ENCODE assay signal across 8 cellular contexts in genomic region chr11:68461284-68461861, GRCh38. TPM values are rescaled to one million over a fixed set of nuclear protein-coding genes. Genes with fewer than 3 reads are reported as not detected.
DNase-seq lines count a peak whose midpoint lies in the region; ATAC-seq, FAIRE-seq and TF ChIP-seq lines count a peak whose summit lies in the region.

No MANE protein-coding gene starts in this region.

- BruUV-seq in A673 (replicated peaks; lab: Mats Ljungman, UMichigan): no TSS peak

- no peak overlapping the region for H4K8ac ChIP-seq in neuronal stem cell (ENCODE audit: low read depth, low read length)

- H2BK120ac ChIP-seq in neuronal stem cell (ENCODE audit: low read depth, low read length): no peak overlapping the region

- TF ChIP-seq POLR2A in GM12892 (IDR thresholded peaks at IDR 0.05; ENCODE audit: low read depth, low read length) (no peak), erythroblast (IDR thresholded peaks at IDR 0.05; ENCODE audit: low read length) (no peak)

- H3K27ac ChIP-seq in A673 (ENCODE audit: low read depth, low read length, poor library complexity, severe bottlenecking) (peak overlapping the region; percentile 90), SK-N-MC (0 out of 2 replicates have a peak overlapping the region, but pooled peaks have one; percentile 46), neuronal stem cell (replicated peaks; ENCODE audit: low read length) (peak overlapping the region; percentile 92)

- POLR2A ChIA-PET in A673 (lab: Charles Lee; ENCODE audit: low non-redundant PET): no interaction called here

- no peak overlapping the region for H3K4ac ChIP-seq in neuronal stem cell (ENCODE audit: low read length)

- no peaks in the 10 kb centered on the region for H3K9me3 ChIP-seq in A673 (ENCODE audit: low read depth, low read length, poor library complexity, severe bottlenecking)
- H3K9me3 ChIP-seq in SK-N-MC (ENCODE audit: low read depth, low read length): no peaks in the 10 kb centered on the region
- peaks cover 0 to 7% of the 10 kb centered on the region in 2 donors for H3K9me3 ChIP-seq in neuronal stem cell (replicated peaks in 1 of 2; ENCODE audit: control insufficient read depth in 2 of 2, insufficient read depth in 1 of 2, low read depth in 1 of 2, low read length in 2 of 2)

- TF ChIP-seq CTCF in A673 (conservative IDR thresholded peaks at IDR 0.05; ENCODE audit: low read depth, low read length): no peak

- no peaks in the 10 kb centered on the region for H3K36me3 ChIP-seq in A673 (ENCODE audit: insufficient read depth, low read length, poor library complexity, severe bottlenecking)
- peaks cover 22% of the 10 kb centered on the region for H3K36me3 ChIP-seq in SK-N-MC (ENCODE audit: insufficient read depth, low read length)
- peaks cover 2 to 34% of the 10 kb centered on the region in 2 donors for H3K36me3 ChIP-seq in neuronal stem cell (replicated peaks in 1 of 2; ENCODE audit: control insufficient read depth in 2 of 2, insufficient read depth in 2 of 2, low read length in 2 of 2)

- H4K91ac ChIP-seq in neuronal stem cell (ENCODE audit: low read depth, low read length, poor library complexity): no peak overlapping the region

- peak overlapping the region; percentile 55 for H3K4me2 ChIP-seq in neuronal stem cell (ENCODE audit: insufficient read depth, low read length, poor library complexity, severe bottlenecking)

- H3K9ac ChIP-seq in SK-N-MC (ENCODE audit: insufficient read length) (peak overlapping the region; percentile 83), neuronal stem cell (ENCODE audit: low read depth, low read length, poor library complexity) (peak overlapping the region; percentile 98)

- DNase-seq in A673 (ENCODE audit: low spot score): peak; percentile 57
- DNase-seq in GM12892 (ENCODE audit: insufficient read length): no peak
- no peak for DNase-seq in SK-N-MC (ENCODE audit: low read depth, low spot score)
- peak; percentile 63 to 75 for DNase-seq in erythroblast (lab: John Stamatoyannopoulos, UW)
- no peak for DNase-seq in neuronal stem cell (ENCODE audit: low spot score)
- no peak for DNase-seq in putamen (ENCODE audit: low spot score)
- no peak for DNase-seq in stimulated activated CD8-positive, alpha-beta memory T cell treated with anti-CD3 and anti-CD28 coated beads, Interleukin-4, amount 100 ng/mL, for 48 hours

- peak overlapping the region; percentile 84 for H2AFZ ChIP-seq in neuronal stem cell (ENCODE audit: low read length)

- H2BK12ac ChIP-seq in neuronal stem cell (ENCODE audit: low read length): no peak overlapping the region

- no peak overlapping the region for H3K14ac ChIP-seq in neuronal stem cell (ENCODE audit: low read length)

- peak; percentile 48 for FAIRE-seq in GM12892 (lab: Jason Lieb, UNC)

- peak overlapping the region; percentile 89 for H2AK5ac ChIP-seq in neuronal stem cell (ENCODE audit: low read depth, low read length)

- no peak overlapping the region for H2BK15ac ChIP-seq in neuronal stem cell (ENCODE audit: low read length)

- H3K4me1 ChIP-seq in A673 (ENCODE audit: insufficient read depth, low read length, poor library complexity, severe bottlenecking): peaks cover 28% of the 10 kb centered on the region
- peaks cover 4 to 13% of the 10 kb centered on the region in 2 donors for H3K4me1 ChIP-seq in neuronal stem cell (ENCODE audit: control insufficient read depth in 2 of 2, insufficient read depth in 1 of 2, low read depth in 1 of 2, low read length in 2 of 2)

- H3K27me3 ChIP-seq in A673 (replicated peaks; ENCODE audit: insufficient read depth, low read depth, low read length, poor library complexity): no peaks in the 10 kb centered on the region
- H3K27me3 ChIP-seq in neuronal stem cell (ENCODE audit: control insufficient read depth in 3 of 3, insufficient read depth in 3 of 3, low read depth in 1 of 3, low read length in 3 of 3): no peaks in the 10 kb centered on the region

- CTCF ChIA-PET in A673 (lab: Charles Lee): no interaction called here

- H3K18ac ChIP-seq in neuronal stem cell (ENCODE audit: low read length): peak overlapping the region; percentile 97

- WGBS in neuronal stem cell (ENCODE audit: extremely low coverage in 2 of 2, insufficient read length in 2 of 2, insufficient replicate concordance in 1 of 2), 2 donors: no CpG with 5 or more reads among the region's 22 CpGs

- peak overlapping the region; percentile 92 for H3K4me3 ChIP-seq in A673 (ENCODE audit: low read depth, low read length, poor library complexity, severe bottlenecking)
- peak overlapping the region; percentile 83 for H3K4me3 ChIP-seq in SK-N-MC
- H3K4me3 ChIP-seq in neuronal stem cell (ENCODE audit: low read length in 2 of 2): peak overlapping the region; percentile 94 to 95

- intact Hi-C loops in A673 (cut with micrococcal nuclease; ENCODE audit: unreplicated experiment): loop anchor here (5.0 kb wide), 1 partner anchor 189 kb away; the partner anchor contains the start of gene C11orf24

- no peak overlapping the region for H3K23ac ChIP-seq in neuronal stem cell (ENCODE audit: low read depth, low read length, poor library complexity)

- peak overlapping the region; percentile 63 for H2BK5ac ChIP-seq in neuronal stem cell (ENCODE audit: low read length)

- peaks cover 7% of the 10 kb centered on the region for H3K79me1 ChIP-seq in neuronal stem cell (ENCODE audit: low read depth, low read length)

- no peak for ATAC-seq in HG02642 (IDR thresholded peaks at IDR 0.05; ENCODE audit: poor library complexity, unreplicated experiment)

RNA-seq across cellular contexts. Expression of gene PPP6R3, which starts 0.8 kb away (rescaled TPM):
- 153 and 158 TPM in 2 replicates for total RNA-seq in A673 (2021)
- 49.7 TPM for polyA plus RNA-seq in GM12892 (2012; ENCODE audit: missing spikeins)
- 55.3 TPM for polyA plus RNA-seq in neuronal stem cell (2013, experiment 1 of 2)
- polyA plus RNA-seq in neuronal stem cell (2013, experiment 2 of 2): 57.5 TPM

Comparison
In these comparisons a context has a peak if more than half of its experiments do, and no peak if none do; other contexts are left out.
1. DNase-seq: peak in A673 (single experiment) and erythroblast (2 of 2); none in GM12892 (single experiment), SK-N-MC (single experiment), neuronal stem cell (single experiment), putamen (single experiment) and stimulated activated CD8-positive, alpha-beta memory T cell treated with anti-CD3 and anti-CD28 coated beads, Interleukin-4, amount 100 ng/mL, for 48 hours (single experiment).
2. Peak in every context shown above with its lines, with median percentiles within 50 percentile points of each other: H3K27ac ChIP-seq and H3K4me3 ChIP-seq.